2 cellular contexts compared by ENCODE assay signal in genomic region chr9:95181226-95181818, GRCh38.
TF ChIP-seq lines count a peak whose summit lies in the region.

No MANE protein-coding gene starts in this region.

TF ChIP-seq in IMR-90, 13 proteins besides CTCF, POLR2A, EP300 and RAD21 (continued from another document):
- TF ChIP-seq ELK1 (IDR thresholded peaks at IDR 0.05; ENCODE audit: borderline replicate concordance, low read depth, low read length) = no peak
- no peak for TF ChIP-seq USF2 (IDR thresholded peaks at IDR 0.05; ENCODE audit: low read depth, low read length)
- TF ChIP-seq MAZ (IDR thresholded peaks at IDR 0.05; ENCODE audit: borderline replicate concordance, low read depth, low read length) = no peak
- TF ChIP-seq CEBPB (IDR thresholded peaks at IDR 0.05; ENCODE audit: low read depth, low read length) = no peak

TF ChIP-seq in K562, 482 proteins besides CTCF, POLR2A, EP300 and RAD21 (continued from another document):
- TF ChIP-seq E2F8 (IDR thresholded peaks at IDR 0.05; ENCODE audit: low read depth, partially characterized antibody) = no peak
- TF ChIP-seq DIDO1 (tag; IDR thresholded peaks at IDR 0.05; ENCODE audit: low read depth) = no peak
- TF ChIP-seq E2F1 (CRISPR knock-in tag; IDR thresholded peaks at IDR 0.05) = no peak
- no peak for TF ChIP-seq ZKSCAN1 (IDR thresholded peaks at IDR 0.05; ENCODE audit: low read depth, low read length)
- no peak for TF ChIP-seq MAX (CRISPR knock-in tag; IDR thresholded peaks at IDR 0.05)
- no peak for TF ChIP-seq SMAD1 (IDR thresholded peaks at IDR 0.05; ENCODE audit: low read depth, low read length, partially characterized antibody)
- no peak for TF ChIP-seq NR2C2 (CRISPR knock-in tag; IDR thresholded peaks at IDR 0.05)
- TF ChIP-seq NR2C2 (tag; IDR thresholded peaks at IDR 0.05) = no peak
- TF ChIP-seq TEAD2 (tag; IDR thresholded peaks at IDR 0.05) = no peak
- no peak for TF ChIP-seq FOXK1 (CRISPR knock-in tag; IDR thresholded peaks at IDR 0.05; ENCODE audit: borderline replicate concordance)
- no peak for TF ChIP-seq NFE2 (IDR thresholded peaks at IDR 0.05; ENCODE audit: low read depth)
- TF ChIP-seq STAG1 (CRISPR knock-in tag; IDR thresholded peaks at IDR 0.05; ENCODE audit: borderline replicate concordance) = no peak
- no peak for TF ChIP-seq PTTG1 (tag; IDR thresholded peaks at IDR 0.05; ENCODE audit: low read depth)
- TF ChIP-seq HMG20A (CRISPR knock-in tag; conservative IDR thresholded peaks at IDR 0.05) = no peak
- no peak for TF ChIP-seq MEF2A (IDR thresholded peaks at IDR 0.05; ENCODE audit: control insufficient read depth, low read depth, low read length)
- TF ChIP-seq HBP1 (CRISPR knock-in tag; IDR thresholded peaks at IDR 0.05) = no peak
- TF ChIP-seq NCOA1 (IDR thresholded peaks at IDR 0.05; ENCODE audit: low read depth) = no peak
- TF ChIP-seq ARHGAP35 (IDR thresholded peaks at IDR 0.05; ENCODE audit: partially characterized antibody) = no peak
TF ChIP-seq in K562: peak in this region for 0.
